ENCODE assay signal across 24 cellular contexts in the genomic region with DNA sequence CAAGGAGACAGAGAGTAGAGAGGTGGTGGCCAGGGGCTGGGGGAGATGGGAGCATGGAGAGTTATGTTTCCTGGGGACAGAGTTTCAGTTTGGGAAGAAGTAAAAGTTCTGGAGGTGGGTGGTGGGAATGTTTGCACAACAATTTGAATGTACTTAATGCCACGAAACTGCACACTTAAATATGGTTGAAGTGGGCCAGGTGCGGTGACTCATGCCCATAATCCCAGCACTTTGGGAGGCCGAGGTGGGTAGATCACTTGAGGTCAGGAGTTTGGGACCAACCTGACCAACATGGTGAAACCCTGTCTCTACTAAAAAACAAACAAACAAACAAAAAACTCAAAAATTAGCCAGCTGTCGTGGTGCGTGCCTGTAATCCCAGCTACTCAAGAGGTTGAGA.
"Had no signal": no experiment of that assay in that cellular context is flagged by ENCODE, and none has a peak within 500 bp of the region (broad histone marks: within the 10 kb centered on the region; RNA-seq: fewer than 3 reads in every experiment).

No MANE protein-coding gene starts in this region.

- H3K27ac Mint-ChIP-seq: nephron had no signal

- H3K9me3 Mint-ChIP-seq: immature natural killer cell; naive thymus-derived CD8-positive, alpha-beta T cell; nephron had no signal

- DNase-seq: heart left ventricle; hypothalamus; immature natural killer cell; kidney; left colon; left ventricle myocardium inferior; mammary epithelial cell; mesenchymal stem cell; naive thymus-derived CD8-positive, alpha-beta T cell; nucleus accumbens; psoas muscle; right lobe of liver; stimulated activated CD4-positive, alpha-beta T cell treated with anti-CD3 and anti-CD28 coated beads, Interleukin-4, amount 100 ng/mL, for 24 hours; stimulated activated naive CD8-positive, alpha-beta T cell treated with anti-CD3 and anti-CD28 coated beads, Interleukin-15, Interleukin-2, amounts not matched to agents 100 U/mL and 50 U/mL, for 24 hours; stomach; testis; thyroid gland; transverse colon had no signal

- ATAC-seq: heart left ventricle; left colon; naive thymus-derived CD8-positive, alpha-beta T cell; psoas muscle; right lobe of liver; stimulated activated effector memory CD8-positive, alpha-beta T cell treated with anti-CD3 and anti-CD28 coated beads, Interleukin-12 subunit alpha, Interleukin-12 subunit beta, amount 100 ng/mL, for 72 hours; stimulated activated naive CD8-positive, alpha-beta T cell treated with anti-CD3 and anti-CD28 coated beads, Interleukin-15, Interleukin-2, amounts not matched to agents 100 U/mL and 50 U/mL, for 24 hours had no signal

- H3K27ac ChIP-seq: heart left ventricle, left ventricle myocardium inferior, parathyroid adenoma, psoas muscle, right lobe of liver, skin epidermis, stomach, testis, thyroid gland, transverse colon had no signal

- H3K27me3 ChIP-seq: heart left ventricle, right lobe of liver, stomach, testis, thyroid gland, transverse colon, upper lobe of left lung had no signal

- H3K27me3 Mint-ChIP-seq: naive thymus-derived CD8-positive, alpha-beta T cell had no signal

- H3K36me3 ChIP-seq: heart left ventricle, left ventricle myocardium inferior, right lobe of liver, stomach, thyroid gland, transverse colon, upper lobe of left lung had no signal

- H3K9me3 ChIP-seq: heart left ventricle, psoas muscle, right lobe of liver, stomach, testis, thyroid gland, transverse colon, upper lobe of left lung had no signal

- H3K4me1 ChIP-seq: heart left ventricle, left ventricle myocardium inferior, parathyroid adenoma, psoas muscle, right lobe of liver, stomach, testis, thyroid gland, transverse colon, upper lobe of left lung had no signal

- H3K4me1 Mint-ChIP-seq: immature natural killer cell; nephron; neural crest cell; stimulated activated effector memory CD8-positive, alpha-beta T cell treated with anti-CD3 and anti-CD28 coated beads, Interleukin-12 subunit alpha, Interleukin-12 subunit beta, amount 100 ng/mL, for 72 hours had no signal

- H3K36me3 Mint-ChIP-seq: immature natural killer cell; naive thymus-derived CD8-positive, alpha-beta T cell had no signal

- H3K4me3 Mint-ChIP-seq: immature natural killer cell; naive thymus-derived CD8-positive, alpha-beta T cell; nephron; neural crest cell; stimulated activated effector memory CD8-positive, alpha-beta T cell treated with anti-CD3 and anti-CD28 coated beads, Interleukin-12 subunit alpha, Interleukin-12 subunit beta, amount 100 ng/mL, for 72 hours had no signal

- H3K4me3 ChIP-seq: heart left ventricle, left ventricle myocardium inferior, psoas muscle, right lobe of liver, skin epidermis, stomach, testis, thyroid gland, transverse colon, upper lobe of left lung had no signal
